Comparison of ENCODE assay signal across 8 cellular contexts in the genomic region with DNA sequence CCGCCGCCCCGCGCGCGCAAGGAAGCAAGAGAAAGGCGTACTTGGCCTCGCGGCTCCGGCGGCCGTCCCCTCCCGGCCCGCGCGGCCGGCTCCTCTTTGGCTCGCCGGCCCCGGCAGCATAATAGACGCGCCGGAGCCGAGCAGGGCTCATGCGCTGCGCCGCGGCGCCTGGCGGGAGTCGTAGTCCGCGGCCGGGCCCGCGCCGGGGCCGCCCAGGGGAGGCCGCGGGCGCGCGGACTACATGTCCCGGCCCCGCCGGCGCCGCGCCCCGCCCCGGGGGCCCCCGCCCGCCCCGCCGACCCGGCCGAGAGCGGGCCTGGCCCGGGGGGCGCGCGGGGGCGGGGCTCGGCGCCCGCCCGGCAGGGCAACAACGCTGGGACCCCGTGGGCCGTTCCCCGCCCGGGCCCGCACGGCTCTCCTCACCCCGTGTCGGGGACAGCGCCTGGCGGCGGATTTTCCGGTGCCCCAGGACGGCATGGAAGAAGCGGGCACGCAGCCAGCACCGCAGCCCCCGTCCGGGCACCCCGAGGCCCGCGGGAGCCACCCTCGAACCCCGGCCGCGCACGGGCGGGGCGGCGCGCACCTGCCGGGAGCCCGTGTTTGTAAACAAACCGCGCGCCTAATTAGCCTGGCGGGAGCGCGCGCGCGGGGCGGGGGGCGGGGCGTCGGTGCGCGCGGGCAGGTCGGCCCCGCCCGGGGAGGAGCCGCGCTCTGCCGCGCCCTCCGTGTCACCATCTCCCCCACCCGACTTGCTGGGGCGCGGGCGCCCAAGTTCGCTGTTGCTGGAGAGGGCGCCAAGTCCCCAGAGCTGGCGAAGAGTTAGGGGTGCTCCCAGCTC. TPM values are rescaled to one million over a fixed set of nuclear protein-coding genes. Genes with fewer than 3 reads are reported as not detected.
A peak's percentile ranks its signal among the peaks of the same experiment; 100 is the strongest.
DNase-seq lines count a peak whose midpoint lies in the region; TF ChIP-seq lines count a peak whose summit lies in the region.

A gene (minus strand): TSS at position 123 of the 838 bp plus-strand sequence. CDS start 14,549 bp downstream, outside the sequence.

- H3K4me2 ChIP-seq in MM.1S (ENCODE audit: low read depth, low read length) (peak within 1 kb of the TSS; percentile 92), osteoblast (ENCODE audit: insufficient read depth, low read length) (peak within 1 kb of the TSS; percentile 99)

- H3K9me3 Mint-ChIP-seq in activated naive CD4-positive, alpha-beta T cell treated with anti-CD3 and anti-CD28 coated beads, Interleukin-2, amount 10 ng/mL, durations not matched to agents 7 days and 5 days, result no peaks in the 10 kb centered on the region

- H3K4me1 ChIP-seq in HAP-1 (peaks cover 2% of the 10 kb centered on the region; the same call in 1 of the 2 replicates), MM.1S (ENCODE audit: low read length) (peaks cover 6% of the 10 kb centered on the region; the same call in 1 of the 2 replicates), osteoblast (ENCODE audit: insufficient read depth, low read length) (peaks cover 15% of the 10 kb centered on the region)

- H4K20me1 ChIP-seq in MM.1S (ENCODE audit: insufficient read depth, low read length), result no peaks in the 10 kb centered on the region
- H4K20me1 ChIP-seq in osteoblast (ENCODE audit: insufficient read depth, low read length), result peaks cover 24% of the 10 kb centered on the region

- peaks cover 36% of the 10 kb centered on the region for H3K4me1 Mint-ChIP-seq in activated naive CD4-positive, alpha-beta T cell treated with anti-CD3 and anti-CD28 coated beads, Interleukin-2, amount 10 ng/mL, durations not matched to agents 7 days and 5 days

- H2AFZ ChIP-seq in MM.1S (ENCODE audit: low read length), result peak within 1 kb of the TSS; percentile 93
- peak within 1 kb of the TSS; percentile 78 for H2AFZ ChIP-seq in osteoblast (ENCODE audit: low read length)

- peak; percentile 62 for DNase-seq in GF-D8 (lab: John Stamatoyannopoulos, UW)
- peak; percentile 85 to 88 for DNase-seq in HAP-1 (ENCODE audit: low spot score in 2 of 2)
- DNase-seq in MM.1S, result peak; percentile 91
- no peak for DNase-seq in SK-N-MC (ENCODE audit: low read depth, low spot score)
- peak; percentile 84 for DNase-seq in activated naive CD4-positive, alpha-beta T cell treated with anti-CD3 and anti-CD28 coated beads, Interleukin-2, amount 10 ng/mL, durations not matched to agents 7 days and 5 days
- DNase-seq in glomerular endothelial cell (ENCODE audit: extremely low read depth, low read depth, low spot score), result no peak
- peak; percentile 100 for DNase-seq in osteoblast (ENCODE audit: insufficient read length, low spot score, missing footprints)

- peaks cover 44% of the 10 kb centered on the region for H3K27me3 Mint-ChIP-seq in activated naive CD4-positive, alpha-beta T cell treated with anti-CD3 and anti-CD28 coated beads, Interleukin-2, amount 10 ng/mL, durations not matched to agents 7 days and 5 days

- H3K79me2 ChIP-seq in MM.1S (ENCODE audit: low read length) (peaks cover 21% of the 10 kb centered on the region), osteoblast (ENCODE audit: insufficient read depth, low read length) (peaks cover 38% of the 10 kb centered on the region)

- H3K27me3 ChIP-seq in HAP-1 (ENCODE audit: low read depth) (no peaks in the 10 kb centered on the region), MM.1S (replicated peaks; ENCODE audit: insufficient read depth, low read length) (peaks cover 39% of the 10 kb centered on the region), osteoblast (ENCODE audit: insufficient read depth, low read length) (peaks cover 27% of the 10 kb centered on the region)

- no peak within 1 kb of the TSS for H3K27ac ChIP-seq in MM.1S (ENCODE audit: low read length)
- H3K27ac ChIP-seq in SK-N-MC, result peak within 1 kb of the TSS; percentile 78; the same call in 1 of the 2 replicates
- H3K27ac ChIP-seq in osteoblast (ENCODE audit: low read depth, low read length), result peak within 1 kb of the TSS; percentile 62
- H3K27ac ChIP-seq in temporal lobe (ENCODE audit: low read depth, low read length), result peak within 1 kb of the TSS; percentile 92

- peak within 1 kb of the TSS; percentile 61 for H3K4me3 ChIP-seq in HAP-1
- H3K4me3 ChIP-seq in MM.1S (ENCODE audit: low read length), result peak within 1 kb of the TSS; percentile 74
- peak within 1 kb of the TSS; percentile 94 for H3K4me3 ChIP-seq in SK-N-MC
- peak within 1 kb of the TSS; percentile 87 for H3K4me3 ChIP-seq in osteoblast (ENCODE audit: insufficient read depth, low read length)

- CTCF ChIA-PET in activated naive CD4-positive, alpha-beta T cell treated with anti-CD3 and anti-CD28 coated beads, Interleukin-2, amount 10 ng/mL, durations not matched to agents 7 days and 5 days (lab: Charles Lee), result no interaction called here

- H3K9ac ChIP-seq in MM.1S (ENCODE audit: low read length) (peak within 1 kb of the TSS; percentile 57; the same call in 1 of the 2 replicates), SK-N-MC (ENCODE audit: insufficient read length) (peak within 1 kb of the TSS; percentile 92)

- H3K9me2 ChIP-seq in MM.1S (replicated peaks; ENCODE audit: insufficient read depth, low read length), result no peaks in the 10 kb centered on the region

- in situ Hi-C loops in HAP-1 (cut with MboI; ENCODE audit: low sequenced_read_pairs), result no loop called here

- H3K9me3 ChIP-seq in HAP-1, result no peaks in the 10 kb centered on the region
- no peaks in the 10 kb centered on the region for H3K9me3 ChIP-seq in MM.1S (replicated peaks; ENCODE audit: insufficient read depth, low read length)
- no peaks in the 10 kb centered on the region for H3K9me3 ChIP-seq in SK-N-MC (ENCODE audit: low read depth, low read length)
- H3K9me3 ChIP-seq in osteoblast (ENCODE audit: low read depth, low read length), result no peaks in the 10 kb centered on the region

- H3F3A ChIP-seq in MM.1S (ENCODE audit: insufficient read depth, low read length), result no peaks in the 10 kb centered on the region

- H3K36me3 Mint-ChIP-seq in activated naive CD4-positive, alpha-beta T cell treated with anti-CD3 and anti-CD28 coated beads, Interleukin-2, amount 10 ng/mL, durations not matched to agents 7 days and 5 days, result peaks cover 3% of the 10 kb centered on the region

- H3K27ac Mint-ChIP-seq in activated naive CD4-positive, alpha-beta T cell treated with anti-CD3 and anti-CD28 coated beads, Interleukin-2, amount 10 ng/mL, durations not matched to agents 7 days and 5 days, result peak within 1 kb of the TSS; percentile 98

- no peaks in the 10 kb centered on the region; the same call in 1 of the 2 replicates for H3K36me3 ChIP-seq in HAP-1 (replicated peaks)
- H3K36me3 ChIP-seq in MM.1S (replicated peaks; ENCODE audit: insufficient read depth, low read length), result no peaks in the 10 kb centered on the region
- no peaks in the 10 kb centered on the region for H3K36me3 ChIP-seq in SK-N-MC (ENCODE audit: insufficient read depth, low read length)
- no peaks in the 10 kb centered on the region for H3K36me3 ChIP-seq in osteoblast (ENCODE audit: insufficient read depth, low read length)

- TF ChIP-seq CTCF in MM.1S (IDR thresholded peaks at IDR 0.05; ENCODE audit: low read length), result no peak
- TF ChIP-seq CTCF in osteoblast (IDR thresholded peaks at IDR 0.05; ENCODE audit: extremely low read depth, low read depth, low read length), result no peak

- peak within 1 kb of the TSS; percentile 90 for H3K4me3 Mint-ChIP-seq in activated naive CD4-positive, alpha-beta T cell treated with anti-CD3 and anti-CD28 coated beads, Interleukin-2, amount 10 ng/mL, durations not matched to agents 7 days and 5 days

RNA-seq across cellular contexts. Expression of the gene that starts here (rescaled TPM):
- total RNA-seq in glomerular endothelial cell (12.8 and 40.7 TPM in 2 replicates), osteoblast (6.9 and 10.9 TPM in 2 replicates), temporal lobe (29.0 TPM)

Comparison
In these comparisons a context has a peak if more than half of its experiments do, and no peak if none do; other contexts are left out.
1. DNase-seq: peak in GF-D8 (single experiment), HAP-1 (2 of 2), MM.1S (single experiment), activated naive CD4-positive, alpha-beta T cell treated with anti-CD3 and anti-CD28 coated beads, Interleukin-2, amount 10 ng/mL, durations not matched to agents 7 days and 5 days (single experiment) and osteoblast (single experiment); none in SK-N-MC (single experiment) and glomerular endothelial cell (single experiment).
2. Peak in every context shown above with its lines, with median percentiles within 50 percentile points of each other: H3K4me3 ChIP-seq.